In the genomic region with DNA sequence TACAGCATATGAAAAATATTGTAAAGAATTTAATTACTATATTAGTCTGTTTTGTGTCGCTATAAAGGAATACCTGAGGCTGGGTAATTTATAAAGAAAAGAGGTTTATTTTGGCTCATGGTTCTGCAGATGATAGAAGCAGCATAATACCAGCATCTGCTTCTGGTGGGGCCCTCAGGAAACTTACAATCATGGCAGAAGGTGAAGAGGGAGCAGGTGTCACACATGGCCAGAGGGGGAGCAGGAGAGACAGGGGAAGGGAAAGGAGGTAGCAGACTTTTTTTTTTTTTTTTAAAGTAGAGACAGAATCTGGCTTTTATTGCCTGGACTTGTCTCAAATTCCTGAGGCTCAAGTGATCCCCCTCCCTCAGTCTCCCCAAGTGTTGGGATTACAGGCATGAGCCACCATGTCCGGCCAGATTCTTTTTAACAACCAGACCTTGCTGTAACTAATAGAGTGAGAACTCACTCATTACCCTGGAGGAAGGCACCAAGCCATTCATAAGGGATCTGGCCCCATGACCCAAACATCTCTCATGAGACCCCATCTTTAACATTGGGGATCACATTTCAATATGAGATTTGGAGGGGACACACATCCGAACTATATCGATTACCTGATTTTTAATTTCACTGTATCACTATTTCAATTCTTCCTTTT, we compare ENCODE assay signal across 12 cellular contexts.
DNase-seq lines count a peak whose midpoint lies in the region; ATAC-seq, FAIRE-seq and TF ChIP-seq lines count a peak whose summit lies in the region.
"Had no signal": no experiment of that assay in that cellular context is flagged by ENCODE, and none has a peak within 500 bp of the region (broad histone marks: within the 10 kb centered on the region; RNA-seq: fewer than 3 reads in every experiment).

No MANE protein-coding gene starts in this region.

- WGBS in small intestine, 3 donors, result 72 to 92% (median 73%) methylated on average over 4 of the region's 4 CpGs
- 74 to 99% methylated on average over 4 of the region's 4 CpGs for WGBS in sigmoid colon, 2 donors

- H3K36me3 ChIP-seq in small intestine (ENCODE audit: control insufficient read depth in 2 of 2, insufficient read depth in 2 of 2, low read length in 2 of 2) (peaks cover 0 to 2% of the 10 kb centered on the region in 2 donors), sigmoid colon (peaks cover 0 to 4% (median 0%) of the 10 kb centered on the region in 4 donors)

- no peaks in the 10 kb centered on the region for H3K9me3 ChIP-seq in small intestine (ENCODE audit: control insufficient read depth, low read depth)
- H3K9me3 ChIP-seq in sigmoid colon, result no peaks in the 10 kb centered on the region

- TF ChIP-seq POLR2A in sigmoid colon (IDR thresholded peaks at IDR 0.05), result no peak

- no peak overlapping the region for H3K27ac Mint-ChIP-seq in natural killer cell
- H3K27ac Mint-ChIP-seq in natural killer cell treated with Interleukin-12 subunit alpha and Interleukin-12 subunit beta and Interleukin-15 and Interleukin-18, amount 100 ng/mL, for 72 hours, result no peak overlapping the region
- H3K27ac Mint-ChIP-seq: stimulated activated effector memory CD8-positive, alpha-beta T cell treated with anti-CD3 and anti-CD28 coated beads, Interleukin-12 subunit alpha, Interleukin-12 subunit beta, amount 100 ng/mL, for 72 hours had no signal

- intact Hi-C loops in natural killer cell (cut with micrococcal nuclease), result no loop called here
- intact Hi-C loops in sigmoid colon (cut with DNase I), result no loop called here

- peak in 2 of 3 donors; percentile 63 to 68 for ATAC-seq in natural killer cell
- no peak for ATAC-seq in natural killer cell treated with Interleukin-12 subunit alpha and Interleukin-12 subunit beta and Interleukin-15 and Interleukin-18, amount 100 ng/mL, for 72 hours
- no peak for ATAC-seq in HG02884 (IDR thresholded peaks at IDR 0.05; ENCODE audit: unreplicated experiment)
- ATAC-seq: stimulated activated effector memory CD8-positive, alpha-beta T cell treated with anti-CD3 and anti-CD28 coated beads, Interleukin-12 subunit alpha, Interleukin-12 subunit beta, amount 100 ng/mL, for 72 hours had no signal

- H3K36me3 Mint-ChIP-seq in natural killer cell, result peaks cover 11% of the 10 kb centered on the region
- H3K36me3 Mint-ChIP-seq in natural killer cell treated with Interleukin-12 subunit alpha and Interleukin-12 subunit beta and Interleukin-15 and Interleukin-18, amount 100 ng/mL, for 72 hours, result peaks cover 11% of the 10 kb centered on the region

- H3K4me3 Mint-ChIP-seq in natural killer cell, result no peak overlapping the region
- H3K4me3 Mint-ChIP-seq in natural killer cell treated with Interleukin-12 subunit alpha and Interleukin-12 subunit beta and Interleukin-15 and Interleukin-18, amount 100 ng/mL, for 72 hours, result no peak overlapping the region
- H3K4me3 Mint-ChIP-seq: stimulated activated effector memory CD8-positive, alpha-beta T cell treated with anti-CD3 and anti-CD28 coated beads, Interleukin-12 subunit alpha, Interleukin-12 subunit beta, amount 100 ng/mL, for 72 hours had no signal

- TF ChIP-seq EP300 in sigmoid colon (IDR thresholded peaks at IDR 0.05), result no peak

- H3K27me3 ChIP-seq in small intestine (ENCODE audit: control insufficient read depth in 2 of 2, insufficient read depth in 2 of 2, low read length in 2 of 2) (no peaks in the 10 kb centered on the region), sigmoid colon (no peaks in the 10 kb centered on the region)

- DNase-seq in natural killer cell (no peak), OCI-M1 (lab: John Stamatoyannopoulos, UW) (peak; percentile 66), cardiac fibroblast (ENCODE audit: low read depth in 2 of 2) (no peak), small intestine (peak; percentile 32), cerebellar nuclear complex (lab: John Stamatoyannopoulos, UW) (no peak), sigmoid colon (no peak)
- DNase-seq in natural killer cell treated with Interleukin-12 subunit alpha and Interleukin-12 subunit beta and Interleukin-15 and Interleukin-18, amount 100 ng/mL, for 72 hours (ENCODE audit: low spot score), result no peak
- DNase-seq: central memory CD4-positive, alpha-beta T cell; NCI-H1694 treated with DMSO at 0.1 percent for 48 hours had no signal

- H3K27ac ChIP-seq in small intestine (ENCODE audit: low read depth in 1 of 2, low read length in 1 of 2) (no peak overlapping the region), sigmoid colon (no peak overlapping the region)

- H3K4me1 Mint-ChIP-seq in natural killer cell, result peaks cover 22 to 34% of the 10 kb centered on the region in 2 donors
- peaks cover 17 to 19% of the 10 kb centered on the region in 2 donors for H3K4me1 Mint-ChIP-seq in natural killer cell treated with Interleukin-12 subunit alpha and Interleukin-12 subunit beta and Interleukin-15 and Interleukin-18, amount 100 ng/mL, for 72 hours (ENCODE audit: low read depth in 2 of 2)

- no peaks in the 10 kb centered on the region for H3K27me3 Mint-ChIP-seq in natural killer cell (ENCODE audit: low read depth in 2 of 2)
- no peaks in the 10 kb centered on the region for H3K27me3 Mint-ChIP-seq in natural killer cell treated with Interleukin-12 subunit alpha and Interleukin-12 subunit beta and Interleukin-15 and Interleukin-18, amount 100 ng/mL, for 72 hours

- no peaks in the 10 kb centered on the region for H3K9me3 Mint-ChIP-seq in natural killer cell
- H3K9me3 Mint-ChIP-seq in natural killer cell treated with Interleukin-12 subunit alpha and Interleukin-12 subunit beta and Interleukin-15 and Interleukin-18, amount 100 ng/mL, for 72 hours, result no peaks in the 10 kb centered on the region
- H3K9me3 Mint-ChIP-seq: stimulated activated effector memory CD8-positive, alpha-beta T cell treated with anti-CD3 and anti-CD28 coated beads, Interleukin-12 subunit alpha, Interleukin-12 subunit beta, amount 100 ng/mL, for 72 hours had no signal

- no peak for FAIRE-seq in small intestine (lab: Jason Lieb, UNC)
- FAIRE-seq: TTC549 had no signal

- H3K4me1 ChIP-seq in small intestine (ENCODE audit: control insufficient read depth in 2 of 2, insufficient read depth in 1 of 2, low read depth in 1 of 2, low read length in 1 of 2) (peaks cover 0 to 2% of the 10 kb centered on the region in 2 donors), sigmoid colon (peaks cover 0 to 19% (median 9%) of the 10 kb centered on the region in 4 donors)

- H3K4me3 ChIP-seq in cardiac fibroblast (replicated peaks in 1 of 2; ENCODE audit: low read depth in 2 of 2, low read length in 2 of 2) (no peak overlapping the region), small intestine (ENCODE audit: low read depth in 1 of 2, low read length in 2 of 2) (no peak overlapping the region), sigmoid colon (no peak overlapping the region)

- peak; percentile 12 for TF ChIP-seq CTCF in natural killer cell (IDR thresholded peaks at IDR 0.05)
- peak; percentile 13 for TF ChIP-seq CTCF in cardiac fibroblast (IDR thresholded peaks at IDR 0.05; ENCODE audit: low read depth, low read length)
- no peak for TF ChIP-seq CTCF in sigmoid colon (IDR thresholded peaks at IDR 0.05)

Comparison
In these comparisons a context has a peak if more than half of its experiments do, and no peak if none do; other contexts are left out.
1. ATAC-seq: peak in natural killer cell (2 of 3); none in natural killer cell treated with Interleukin-12 subunit alpha and Interleukin-12 subunit beta and Interleukin-15 and Interleukin-18, amount 100 ng/mL, for 72 hours (0 of 2) and HG02884 (single experiment).
2. DNase-seq: peak in OCI-M1 (single experiment) and small intestine (single experiment); none in natural killer cell (single experiment), natural killer cell treated with Interleukin-12 subunit alpha and Interleukin-12 subunit beta and Interleukin-15 and Interleukin-18, amount 100 ng/mL, for 72 hours (single experiment), cardiac fibroblast (0 of 2), cerebellar nuclear complex (0 of 2) and sigmoid colon (single experiment).
3. CTCF ChIP-seq: peak in natural killer cell (single experiment) and cardiac fibroblast (single experiment); none in sigmoid colon (0 of 4).